In genomic region chr7:77461246-77461645, GRCh38 we compare ENCODE assay signal across 18 cellular contexts.
"Had no signal": no experiment of that assay in that cellular context is flagged by ENCODE, and none has a peak within 500 bp of the region (broad histone marks: within the 10 kb centered on the region; RNA-seq: fewer than 3 reads in every experiment).

No MANE protein-coding gene starts in this region.

- H3K27me3 ChIP-seq: cardiac muscle cell, dorsolateral prefrontal cortex, thyroid gland had no signal

- FAIRE-seq: frontal cortex, keratinocyte had no signal

- DNase-seq: activated CD4-positive, alpha-beta T cell treated with anti-CD3 and anti-CD28 coated beads, Interleukin-2, amount 50 U/mL, for 4 hours; activated naive CD8-positive, alpha-beta T cell treated with anti-CD3 and anti-CD28 coated beads for 36 hours; amniotic stem cell; dorsolateral prefrontal cortex; endodermal cell; erythroblast; hypothalamus; nephron progenitor cell; retina; stimulated activated CD4-positive, alpha-beta T cell treated with anti-CD3 and anti-CD28 coated beads, Interleukin-12 subunit alpha, Interleukin-12 subunit beta, amount 100 ng/mL, for 4 hours; stimulated activated CD4-positive, alpha-beta T cell treated with anti-CD3 and anti-CD28 coated beads, Interleukin-1b, Interleukin-23, amount 100 ng/mL, for 48 hours; stimulated activated naive CD4-positive, alpha-beta T cell treated with Interleukin-2 at 50 U/mL for 16 hours; WERI-Rb-1 had no signal

- H3K36me3 ChIP-seq: cardiac muscle cell, thyroid gland, WERI-Rb-1 had no signal

- H3K4me3 ChIP-seq: cardiac muscle cell, dorsolateral prefrontal cortex, lung, thyroid gland had no signal

- H3K27ac ChIP-seq: cardiac muscle cell, dorsolateral prefrontal cortex, thyroid gland, WERI-Rb-1 had no signal

- H3K9me3 ChIP-seq: thyroid gland had no signal
